Comparison of ENCODE assay signal across 9 cellular contexts in the genomic region with DNA sequence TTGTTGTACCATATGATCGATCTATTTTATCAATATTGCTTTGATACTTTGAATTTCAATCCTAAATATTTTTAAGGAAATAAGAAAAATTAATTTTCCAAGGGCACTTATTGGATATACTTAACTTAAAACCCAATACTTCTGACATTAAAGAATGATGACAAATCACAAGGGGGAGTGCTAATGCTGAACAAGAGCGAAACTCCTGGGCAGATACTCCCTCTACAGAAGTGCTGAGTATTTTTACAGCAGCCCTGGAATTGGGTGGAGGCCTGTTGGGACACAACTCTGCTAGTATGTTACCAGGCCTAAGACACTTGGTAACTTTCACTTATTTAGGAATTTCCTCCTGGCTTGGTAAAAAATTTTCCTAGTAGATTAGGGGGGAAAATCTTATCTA. TPM values are rescaled to one million over a fixed set of nuclear protein-coding genes. Genes with fewer than 3 reads are reported as not detected.
DNase-seq lines count a peak whose midpoint lies in the region; ATAC-seq and TF ChIP-seq lines count a peak whose summit lies in the region.
"Had no signal": no experiment of that assay in that cellular context is flagged by ENCODE, and none has a peak within 500 bp of the region (broad histone marks: within the 10 kb centered on the region; RNA-seq: fewer than 3 reads in every experiment).

No MANE protein-coding gene starts in this region.

- peaks cover 12 to 90% (median 28%) of the 10 kb centered on the region in 3 donors for H3K36me3 Mint-ChIP-seq in naive thymus-derived CD8-positive, alpha-beta T cell

- no peaks in the 10 kb centered on the region for H3K27me3 Mint-ChIP-seq in naive thymus-derived CD8-positive, alpha-beta T cell

- H3K9ac ChIP-seq in OCI-LY3 (ENCODE audit: low read length), result no peak overlapping the region

- no peak overlapping the region for H3K4me2 ChIP-seq in OCI-LY3 (ENCODE audit: low read length)

- no peaks in the 10 kb centered on the region for H3K79me2 ChIP-seq in OCI-LY3 (ENCODE audit: low read length)

- no peaks in the 10 kb centered on the region for H3K9me3 ChIP-seq in OCI-LY3 (ENCODE audit: insufficient read depth, low read length)

- POLR2A ChIA-PET in naive thymus-derived CD8-positive, alpha-beta T cell (lab: Charles Lee), result no interaction called here

- H3K27me3 ChIP-seq in OCI-LY3 (ENCODE audit: low read depth, low read length), result no peaks in the 10 kb centered on the region

- H3K27ac Mint-ChIP-seq in naive thymus-derived CD8-positive, alpha-beta T cell, result peak overlapping the region in 8 of 10 donors; percentile 7 to 89 (median 72)

- H3K4me1 Mint-ChIP-seq in naive thymus-derived CD8-positive, alpha-beta T cell, result peaks cover 13 to 26% (median 15%) of the 10 kb centered on the region in 4 donors

- DNase-seq in G401 (ENCODE audit: low spot score) (peak; percentile 18), epithelial cell of prostate (ENCODE audit: low read depth, low spot score) (peak; percentile 44), NK-92 (lab: John Stamatoyannopoulos, UW; ENCODE audit: unreplicated experiment) (no peak), COR-L47 (lab: John Stamatoyannopoulos, UW) (no peak), hippocampal formation (lab: John Stamatoyannopoulos, UW) (no peak)
- peak in 2 of 10 donors; percentile 2 to 13 for DNase-seq in naive thymus-derived CD8-positive, alpha-beta T cell
- DNase-seq: amniotic stem cell had no signal

- peaks cover 26% of the 10 kb centered on the region for H3K36me3 ChIP-seq in OCI-LY3 (replicated peaks; ENCODE audit: low read depth, low read length)

- peak; percentile 25; the same call in 1 of the 2 replicates for TF ChIP-seq CTCF in OCI-LY3 (IDR thresholded peaks at IDR 0.05; ENCODE audit: low read depth, low read length)

- no peak overlapping the region for H3K27ac ChIP-seq in OCI-LY3 (ENCODE audit: low read length)
- peak overlapping the region; percentile 38 for H3K27ac ChIP-seq in epithelial cell of prostate

- no peak overlapping the region for H3K4me3 ChIP-seq in OCI-LY3 (ENCODE audit: low read length)

- peaks cover 0 to 11% (median 4%) of the 10 kb centered on the region in 9 donors for H3K9me3 Mint-ChIP-seq in naive thymus-derived CD8-positive, alpha-beta T cell

- in situ Hi-C loops in G401 (cut with HindIII; ENCODE audit: low sequenced_read_pairs), result no loop called here

- H3K4me1 ChIP-seq in OCI-LY3 (ENCODE audit: low read length), result no peaks in the 10 kb centered on the region

- ATAC-seq in naive thymus-derived CD8-positive, alpha-beta T cell, result peak; percentile 37 to 56
- ATAC-seq in GM18909 (IDR thresholded peaks at IDR 0.05; ENCODE audit: poor library complexity, unreplicated experiment), result no peak

- no peaks in the 10 kb centered on the region for H4K20me1 ChIP-seq in OCI-LY3 (ENCODE audit: insufficient read depth, low read length)

- no peak overlapping the region for H2AFZ ChIP-seq in OCI-LY3 (ENCODE audit: low read depth, low read length)

- H3K4me3 Mint-ChIP-seq in naive thymus-derived CD8-positive, alpha-beta T cell, result no peak overlapping the region

RNA-seq across cellular contexts. Expression of gene DENND6A, which starts 46.2 kb away (rescaled TPM):
- total RNA-seq in G401 (2014; rRNA removed; shearing (Covaris generic)), result 26.8 and 39.9 TPM in 2 replicates
- 10 to 100 TPM; 46.0 to 51.0 TPM for total RNA-seq in naive thymus-derived CD8-positive, alpha-beta T cell
- polyA plus RNA-seq in naive thymus-derived CD8-positive, alpha-beta T cell, result 10 to 100 TPM; 24.2 to 37.0 (median 31.0) TPM

RNA-seq across cellular contexts. Expression of gene ARF4, which starts 49.6 kb away (rescaled TPM):
- 92.3 and 106 TPM in 2 replicates for total RNA-seq in G401 (2014; rRNA removed; shearing (Covaris generic))
- total RNA-seq in naive thymus-derived CD8-positive, alpha-beta T cell, result 10 to 100 TPM; 43.6 to 52.0 TPM
- 100 to 1,000 TPM; 112 to 116 (median 115) TPM for polyA plus RNA-seq in naive thymus-derived CD8-positive, alpha-beta T cell

Comparison
In these comparisons a context has a peak if more than half of its experiments do, and no peak if none do; other contexts are left out.
1. DNase-seq: peak in G401 (single experiment) and epithelial cell of prostate (single experiment); none in NK-92 (single experiment), COR-L47 (single experiment) and hippocampal formation (0 of 2).